9 cellular contexts compared by ENCODE assay signal in the genomic region with DNA sequence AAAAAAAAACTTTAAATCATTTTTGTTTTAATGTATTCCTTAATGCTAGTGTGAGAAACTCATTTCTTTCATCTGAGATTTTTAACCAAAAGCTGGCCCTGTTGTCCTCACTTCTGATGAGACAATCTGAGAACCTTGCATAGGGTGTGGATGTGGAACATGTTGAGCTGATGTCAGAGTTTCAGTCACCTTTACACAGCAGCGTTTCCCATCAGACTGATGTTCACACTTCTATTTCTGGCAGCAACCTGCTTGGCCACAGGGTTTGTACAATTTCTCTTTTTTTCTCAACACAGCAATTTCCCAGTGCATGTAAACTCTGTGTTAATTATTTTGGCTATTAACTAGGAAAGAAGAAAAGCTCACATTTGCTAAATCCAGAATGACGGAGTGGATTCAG.
DNase-seq lines count a peak whose midpoint lies in the region; ATAC-seq and TF ChIP-seq lines count a peak whose summit lies in the region.
"Had no signal": no experiment of that assay in that cellular context is flagged by ENCODE, and none has a peak within 500 bp of the region (broad histone marks: within the 10 kb centered on the region; RNA-seq: fewer than 3 reads in every experiment).

No MANE protein-coding gene starts in this region.

- H3K27ac Mint-ChIP-seq in activated T-cell treated with anti-CD3 and anti-CD28 coated beads, Interleukin-2, amount 50 U/mL, for 24 hours, result peak overlapping the region; percentile 85
- H3K27ac Mint-ChIP-seq: CD4-positive, alpha-beta T cell had no signal

- H3K27ac ChIP-seq in uterus, result no peak overlapping the region

- H3K4me3 ChIP-seq in uterus, result no peak overlapping the region

- ATAC-seq in GM19324 (IDR thresholded peaks at IDR 0.05; ENCODE audit: low FRiP score, unreplicated experiment) (peak; percentile 80), HG02973 (IDR thresholded peaks at IDR 0.05; ENCODE audit: unreplicated experiment) (peak; percentile 81), omental fat pad (ENCODE audit: low FRiP score) (no peak)

- H3K4me1 Mint-ChIP-seq in activated T-cell treated with anti-CD3 and anti-CD28 coated beads, Interleukin-2, amount 50 U/mL, for 24 hours (ENCODE audit: low read depth), result peaks cover 55% of the 10 kb centered on the region

- DNase-seq in GM10266 (ENCODE audit: extremely low spot score), result peak; percentile 48
- no peak for DNase-seq in activated T-cell treated with anti-CD3 and anti-CD28 coated beads, Interleukin-2, amount 50 U/mL, for 24 hours
- DNase-seq in uterus, result no peak
- no peak for DNase-seq in epidermal melanocyte (ENCODE audit: insufficient read length, low spot score)
- no peak for DNase-seq in omental fat pad (ENCODE audit: low spot score)
- no peak for DNase-seq in DMS 273 treated with DMSO at 0.1 percent for 48 hours (lab: John Stamatoyannopoulos, UW)
- DNase-seq: CD4-positive, alpha-beta T cell had no signal

- no peaks in the 10 kb centered on the region for H3K36me3 Mint-ChIP-seq in activated T-cell treated with anti-CD3 and anti-CD28 coated beads, Interleukin-2, amount 50 U/mL, for 24 hours (ENCODE audit: low read depth)

- no peaks in the 10 kb centered on the region for H3K4me1 ChIP-seq in uterus

- no peaks in the 10 kb centered on the region for H3K9me3 Mint-ChIP-seq in activated T-cell treated with anti-CD3 and anti-CD28 coated beads, Interleukin-2, amount 50 U/mL, for 24 hours
- H3K9me3 Mint-ChIP-seq: CD4-positive, alpha-beta T cell had no signal

- no peaks in the 10 kb centered on the region for H3K9me3 ChIP-seq in uterus

- no peaks in the 10 kb centered on the region for H3K27me3 ChIP-seq in uterus

- no peaks in the 10 kb centered on the region for H3K27me3 Mint-ChIP-seq in activated T-cell treated with anti-CD3 and anti-CD28 coated beads, Interleukin-2, amount 50 U/mL, for 24 hours
- H3K27me3 Mint-ChIP-seq: CD4-positive, alpha-beta T cell had no signal

- no peak for TF ChIP-seq POLR2A in uterus (IDR thresholded peaks at IDR 0.05)

- TF ChIP-seq CTCF in GM10266 (IDR thresholded peaks at IDR 0.05; ENCODE audit: control insufficient read depth, insufficient read depth, low read depth, missing control alignments), result no peak
- no peak for TF ChIP-seq CTCF in uterus (IDR thresholded peaks at IDR 0.05)
- no peak for TF ChIP-seq CTCF in omental fat pad (IDR thresholded peaks at IDR 0.05)

- no peaks in the 10 kb centered on the region for H3K36me3 ChIP-seq in uterus

- peak overlapping the region; percentile 41 for H3K4me3 Mint-ChIP-seq in activated T-cell treated with anti-CD3 and anti-CD28 coated beads, Interleukin-2, amount 50 U/mL, for 24 hours
- H3K4me3 Mint-ChIP-seq: CD4-positive, alpha-beta T cell had no signal

- intact Hi-C loops in uterus (cut with DNase I; ENCODE audit: low total_unique reads), result no loop called here
